12 cellular contexts compared by ENCODE assay signal in genomic region chr12:120101182-120101581, GRCh38. TPM values are rescaled to one million over a fixed set of nuclear protein-coding genes. Genes with fewer than 3 reads are reported as not detected.
DNase-seq lines count a peak whose midpoint lies in the region; ATAC-seq, FAIRE-seq and TF ChIP-seq lines count a peak whose summit lies in the region.
"Had no signal": no experiment of that assay in that cellular context is flagged by ENCODE, and none has a peak within 500 bp of the region (broad histone marks: within the 10 kb centered on the region; RNA-seq: fewer than 3 reads in every experiment).

No MANE protein-coding gene starts in this region.

- CTCF ChIA-PET in RWPE1 (lab: Yijun Ruan, JAX) = no interaction called here

- POLR2A ChIA-PET in RWPE1 (lab: Yijun Ruan, JAX; ENCODE audit: low non-redundant PET) = no interaction called here

- DNase-seq in GM19239 (ENCODE audit: insufficient read length, low spot score) (peak; percentile 65), RWPE1 (ENCODE audit: low spot score) (no peak), fibroblast of mammary gland (ENCODE audit: low read depth) (peak; percentile 16), SHP77 (lab: John Stamatoyannopoulos, UW) (no peak), activated gamma-delta T cell treated with Interleukin-2 at 50 U/mL for 16 hours (no peak)
- DNase-seq: MG63; stimulated activated naive CD4-positive, alpha-beta T cell treated with Interleukin-2 at 50 U/mL for 16 hours had no signal

- H3K4me3 ChIP-seq in fibroblast of mammary gland (ENCODE audit: control insufficient read depth, low read depth, low read length) (no peak overlapping the region), skeletal muscle tissue (ENCODE audit: low read length in 3 of 3) (peak overlapping the region; percentile 30 to 40 (median 35))
- H3K4me3 ChIP-seq: MG63, SK-N-MC had no signal

- no peak for TF ChIP-seq CTCF in RWPE1 (conservative IDR thresholded peaks at IDR 0.05; ENCODE audit: low read depth)
- TF ChIP-seq CTCF in fibroblast of mammary gland (conservative IDR thresholded peaks at IDR 0.05; ENCODE audit: control insufficient read depth, insufficient read depth, low read depth, low read length) = no peak

- H3K27ac ChIP-seq in RWPE1 (peak overlapping the region; percentile 39), skeletal muscle tissue (ENCODE audit: low read depth, low read length) (peak overlapping the region; percentile 87)
- H3K27ac ChIP-seq: parathyroid adenoma, SK-N-MC had no signal

- peak overlapping the region; percentile 59 to 76 (median 61) for H3K9ac ChIP-seq in skeletal muscle tissue (ENCODE audit: low read depth in 1 of 3, low read length in 3 of 3)
- H3K9ac ChIP-seq: parathyroid adenoma had no signal

- peaks cover 28 to 40% (median 40%) of the 10 kb centered on the region in 3 donors for H3K4me1 ChIP-seq in skeletal muscle tissue (ENCODE audit: control insufficient read depth in 3 of 3, insufficient read depth in 3 of 3, low read length in 3 of 3)
- H3K4me1 ChIP-seq: parathyroid adenoma had no signal

- no peaks in the 10 kb centered on the region for H3K9me3 ChIP-seq in skeletal muscle tissue (ENCODE audit: control insufficient read depth in 3 of 3, low read length in 3 of 3)
- H3K9me3 ChIP-seq: MG63 had no signal

- ATAC-seq in HG03135 (IDR thresholded peaks at IDR 0.05; ENCODE audit: unreplicated experiment) = no peak
- ATAC-seq in HG02884 (IDR thresholded peaks at IDR 0.05; ENCODE audit: unreplicated experiment) = no peak

- FAIRE-seq in GM19239 (lab: Jason Lieb, UNC) = peak; percentile 84

- no peaks in the 10 kb centered on the region for H3K27me3 ChIP-seq in skeletal muscle tissue (ENCODE audit: control insufficient read depth in 3 of 3, insufficient read depth in 3 of 3, low read length in 3 of 3)
- H3K27me3 ChIP-seq: MG63 had no signal

- peaks cover 34 to 49% (median 39%) of the 10 kb centered on the region in 3 donors for H3K36me3 ChIP-seq in skeletal muscle tissue (ENCODE audit: control insufficient read depth in 3 of 3, insufficient read depth in 3 of 3, low read length in 3 of 3)

RNA-seq across cellular contexts. Expression of gene RAB35, which starts 15.4 kb away (rescaled TPM):
- total RNA-seq in skeletal muscle tissue = 15.1 TPM

Comparison
In these comparisons a context has a peak if more than half of its experiments do, and no peak if none do; other contexts are left out.
1. DNase-seq: peak in GM19239 (single experiment) and fibroblast of mammary gland (single experiment); none in RWPE1 (single experiment), SHP77 (0 of 2) and activated gamma-delta T cell treated with Interleukin-2 at 50 U/mL for 16 hours (single experiment).